In genomic region chr2:55809875-55810620, GRCh38 we compare ENCODE assay signal across 16 cellular contexts.
A peak's percentile ranks its signal among the peaks of the same experiment; 100 is the strongest.
DNase-seq lines count a peak whose midpoint lies in the region; ATAC-seq and TF ChIP-seq lines count a peak whose summit lies in the region.
"Had no signal": no experiment of that assay in that cellular context is flagged by ENCODE, and none has a peak within 500 bp of the region (broad histone marks: within the 10 kb centered on the region; RNA-seq: fewer than 3 reads in every experiment).

No MANE protein-coding gene starts in this region.

- H3K36me3 Mint-ChIP-seq in activated T-helper 2 cell treated with anti-CD3 and anti-CD28 coated beads, Interferon-gamma antibody, Interleukin-2, Interleukin-4, amounts not matched to agents 10 μg/mL and 5 μg/mL and 100 μg/mL, durations not matched to agents 14 hours and 24 hours and 36 hours (ENCODE audit: low read depth), result no peaks in the 10 kb centered on the region
- H3K36me3 Mint-ChIP-seq: activated naive CD8-positive, alpha-beta T cell; memory B cell had no signal

- H3K36me3 ChIP-seq in prostate gland, result no peaks in the 10 kb centered on the region
- H3K36me3 ChIP-seq: neutrophil had no signal

- DNase-seq in AG09319 (ENCODE audit: extremely low read depth, low read depth) (peak; percentile 19), NCI-H460 (ENCODE audit: extremely low read depth, low read depth) (peak; percentile 66), foreskin fibroblast (peak; percentile 22 to 57), prostate gland (ENCODE audit: low spot score) (peak; percentile 26), COLO668 (lab: John Stamatoyannopoulos, UW; ENCODE audit: unreplicated experiment) (no peak)
- no peak for DNase-seq in activated T-helper 2 cell treated with anti-CD3 and anti-CD28 coated beads, Interferon-gamma antibody, Interleukin-2, Interleukin-4, amounts not matched to agents 10 μg/mL and 5 μg/mL and 100 μg/mL, durations not matched to agents 14 hours and 24 hours and 36 hours (ENCODE audit: low spot score)
- DNase-seq: KBM-7, NCI-H1436, NCI-H510A treated with DMSO at 0.1 percent for 48 hours, SW 1271 had no signal

- ATAC-seq in GM18511 (IDR thresholded peaks at IDR 0.05; ENCODE audit: unreplicated experiment) (no peak), HG03571 (IDR thresholded peaks at IDR 0.05; ENCODE audit: unreplicated experiment) (no peak)

- H3K9me3 ChIP-seq in prostate gland, result no peaks in the 10 kb centered on the region

- no peaks in the 10 kb centered on the region for H3K9me3 Mint-ChIP-seq in activated T-helper 2 cell treated with anti-CD3 and anti-CD28 coated beads, Interferon-gamma antibody, Interleukin-2, Interleukin-4, amounts not matched to agents 10 μg/mL and 5 μg/mL and 100 μg/mL, durations not matched to agents 14 hours and 24 hours and 36 hours
- H3K9me3 Mint-ChIP-seq: memory B cell; stimulated activated naive CD8-positive, alpha-beta T cell treated with anti-CD3 and anti-CD28 coated beads, Interleukin-15, Interleukin-2, amounts not matched to agents 100 ng/mL and 50 ng/mL, for 24 hours had no signal

- no peaks in the 10 kb centered on the region for H3K4me1 Mint-ChIP-seq in activated T-helper 2 cell treated with anti-CD3 and anti-CD28 coated beads, Interferon-gamma antibody, Interleukin-2, Interleukin-4, amounts not matched to agents 10 μg/mL and 5 μg/mL and 100 μg/mL, durations not matched to agents 14 hours and 24 hours and 36 hours (ENCODE audit: low read depth)
- H3K4me1 Mint-ChIP-seq: memory B cell had no signal

- TF ChIP-seq POLR2A in prostate gland (IDR thresholded peaks at IDR 0.05), result no peak

- H3K27ac ChIP-seq in prostate gland, result no peak overlapping the region
- H3K27ac ChIP-seq: neutrophil had no signal

- 40% methylated on average over 7 of the region's 7 CpGs for WGBS in prostate gland

- no peak overlapping the region for H3K4me3 Mint-ChIP-seq in activated T-helper 2 cell treated with anti-CD3 and anti-CD28 coated beads, Interferon-gamma antibody, Interleukin-2, Interleukin-4, amounts not matched to agents 10 μg/mL and 5 μg/mL and 100 μg/mL, durations not matched to agents 14 hours and 24 hours and 36 hours (ENCODE audit: low read depth)
- H3K4me3 Mint-ChIP-seq: activated naive CD8-positive, alpha-beta T cell; memory B cell; stimulated activated naive CD8-positive, alpha-beta T cell treated with anti-CD3 and anti-CD28 coated beads, Interleukin-15, Interleukin-2, amounts not matched to agents 100 ng/mL and 50 ng/mL, for 24 hours had no signal

- no peak overlapping the region for H3K4me3 ChIP-seq in foreskin fibroblast (ENCODE audit: low read depth in 1 of 2, low read length in 2 of 2)
- no peak overlapping the region for H3K4me3 ChIP-seq in prostate gland

- no peaks in the 10 kb centered on the region for H3K27me3 Mint-ChIP-seq in activated T-helper 2 cell treated with anti-CD3 and anti-CD28 coated beads, Interferon-gamma antibody, Interleukin-2, Interleukin-4, amounts not matched to agents 10 μg/mL and 5 μg/mL and 100 μg/mL, durations not matched to agents 14 hours and 24 hours and 36 hours (ENCODE audit: low read depth)

- H3K27me3 ChIP-seq in prostate gland (replicated peaks; ENCODE audit: insufficient read depth), result no peaks in the 10 kb centered on the region
- H3K27me3 ChIP-seq: neutrophil had no signal

- H3K27ac Mint-ChIP-seq in activated T-helper 2 cell treated with anti-CD3 and anti-CD28 coated beads, Interferon-gamma antibody, Interleukin-2, Interleukin-4, amounts not matched to agents 10 μg/mL and 5 μg/mL and 100 μg/mL, durations not matched to agents 14 hours and 24 hours and 36 hours, result no peak overlapping the region
- H3K27ac Mint-ChIP-seq: activated naive CD8-positive, alpha-beta T cell; memory B cell; stimulated activated naive CD8-positive, alpha-beta T cell treated with anti-CD3 and anti-CD28 coated beads, Interleukin-15, Interleukin-2, amounts not matched to agents 100 ng/mL and 50 ng/mL, for 24 hours had no signal

- intact Hi-C loops in prostate gland (cut with DNase I), result no loop called here
- intact Hi-C loops in activated T-helper 2 cell treated with anti-CD3 and anti-CD28 coated beads, Interferon-gamma antibody, Interleukin-2, Interleukin-4, amounts not matched to agents 10 μg/mL and 5 μg/mL and 100 μg/mL, durations not matched to agents 14 hours and 24 hours and 36 hours (cut with micrococcal nuclease), result no loop called here

- H3K4me1 ChIP-seq in prostate gland (replicated peaks), result no peaks in the 10 kb centered on the region

- TF ChIP-seq CTCF in AG09319 (IDR thresholded peaks at IDR 0.05; ENCODE audit: low read depth, low read length) (no peak), foreskin fibroblast (IDR thresholded peaks at IDR 0.05; ENCODE audit: low read depth, low read length) (no peak), prostate gland (IDR thresholded peaks at IDR 0.05) (no peak)

Comparison
In these comparisons a context has a peak if more than half of its experiments do, and no peak if none do; other contexts are left out.
1. DNase-seq: peak in AG09319 (single experiment), NCI-H460 (single experiment), foreskin fibroblast (2 of 2) and prostate gland (single experiment); none in COLO668 (single experiment) and activated T-helper 2 cell treated with anti-CD3 and anti-CD28 coated beads, Interferon-gamma antibody, Interleukin-2, Interleukin-4, amounts not matched to agents 10 μg/mL and 5 μg/mL and 100 μg/mL, durations not matched to agents 14 hours and 24 hours and 36 hours (single experiment).